Comparison of ENCODE assay signal across 8 cellular contexts in the genomic region with DNA sequence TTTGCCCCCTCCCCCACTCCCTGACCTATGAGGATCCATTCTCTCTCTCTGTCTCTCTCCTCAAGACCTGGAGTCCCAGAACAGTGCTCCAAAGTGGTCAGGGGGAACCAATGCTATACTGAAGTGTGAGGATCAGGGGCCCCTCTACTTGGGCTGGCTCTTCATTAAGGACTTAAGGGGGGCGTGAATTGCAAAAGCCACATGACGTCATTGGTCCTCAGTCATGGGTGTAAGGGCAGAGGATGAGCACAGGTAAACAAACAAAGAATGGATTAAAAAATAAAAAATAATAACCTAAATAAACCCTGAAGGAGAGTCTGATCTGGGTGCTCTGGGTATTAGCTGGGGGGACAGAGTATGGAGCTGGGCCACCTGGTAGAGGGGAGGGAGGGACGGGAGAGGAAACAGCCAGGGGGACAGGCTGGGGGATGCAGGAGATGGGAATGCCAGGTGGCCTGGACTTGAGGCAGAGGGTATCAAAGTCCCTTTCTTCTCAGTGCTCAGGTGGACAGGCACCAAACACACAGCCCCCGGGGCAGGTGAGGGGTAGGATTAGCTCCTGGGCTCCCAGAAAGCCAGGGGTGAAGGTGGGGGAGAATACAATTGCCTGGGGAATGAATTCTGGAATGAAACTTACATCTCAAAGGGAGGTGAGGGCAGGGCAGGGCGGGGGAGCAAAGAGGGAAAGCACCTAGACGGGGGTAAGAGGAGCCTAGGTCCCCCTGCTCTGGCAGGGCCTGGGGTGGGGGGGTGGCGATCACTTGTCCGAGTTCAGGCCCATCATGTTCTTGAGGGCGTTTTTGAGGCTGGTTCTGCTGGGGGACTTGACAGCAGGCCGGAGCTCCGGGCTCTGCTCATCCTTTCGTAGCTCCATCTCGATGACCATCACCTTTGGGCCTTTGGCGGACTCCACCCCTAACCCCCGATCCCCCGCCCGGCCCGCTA. TPM values are rescaled to one million over a fixed set of nuclear protein-coding genes. Genes with fewer than 3 reads are reported as not detected.
DNase-seq lines count a peak whose midpoint lies in the region; ATAC-seq and TF ChIP-seq lines count a peak whose summit lies in the region.

No MANE protein-coding gene starts in this region.

- peak overlapping the region; percentile 95 for H3K27ac ChIP-seq in HL-60 (replicated peaks)
- H3K27ac ChIP-seq in muscle layer of duodenum (ENCODE audit: low read length) = no peak overlapping the region

- H3K4me1 ChIP-seq in muscle layer of duodenum (ENCODE audit: control insufficient read depth in 1 of 2, insufficient read depth in 2 of 2, low read length in 2 of 2) = peaks cover 6 to 12% of the 10 kb centered on the region in 2 donors

- TF ChIP-seq CTCF in AG04449 (IDR thresholded peaks at IDR 0.05; ENCODE audit: insufficient read depth, low read length, missing control alignments) (no peak), HL-60 (IDR thresholded peaks at IDR 0.05; ENCODE audit: insufficient read depth, low read length) (no peak), chondrocyte (IDR thresholded peaks at IDR 0.05) (no peak)

- POLR2A ChIA-PET in AG04449 (lab: Yijun Ruan, JAX) = interaction anchor here (0.5 to 1.5 kb wide), 3 partner anchors 9 to 57 kb away, joined by 3 to 6 read pairs (median 3); partner anchors contain the start of gene SDHC

- no peak overlapping the region for H3K27ac Mint-ChIP-seq in chondrocyte (ENCODE audit: unreplicated experiment)

- H3K36me3 ChIP-seq in muscle layer of duodenum (ENCODE audit: control insufficient read depth in 1 of 2, insufficient read depth in 2 of 2, low read length in 2 of 2) = no peaks in the 10 kb centered on the region

- CTCF ChIA-PET in AG04449 (lab: Yijun Ruan, JAX) = interaction anchor here (0.8 to 3.5 kb wide), 8 partner anchors 9 to 112 kb away, joined by 3 to 21 read pairs (median 5); partner anchors contain the start of genes NDUFS2 and SDHC

- H3K4me1 Mint-ChIP-seq in chondrocyte (ENCODE audit: low read depth) = peaks cover 16% of the 10 kb centered on the region

- no peaks in the 10 kb centered on the region for H3K36me3 Mint-ChIP-seq in chondrocyte (ENCODE audit: low read depth)

- H3K27me3 ChIP-seq in HL-60 (ENCODE audit: insufficient read depth, poor library complexity, severe bottlenecking) (no peaks in the 10 kb centered on the region), muscle layer of duodenum (ENCODE audit: low read depth, low read length) (no peaks in the 10 kb centered on the region)

- H3K27me3 Mint-ChIP-seq in chondrocyte (ENCODE audit: low read depth) = no peaks in the 10 kb centered on the region

- H3K4me3 ChIP-seq in AG04449 (ENCODE audit: low read depth, low read length) = peak overlapping the region; percentile 74
- H3K4me3 ChIP-seq in HL-60 (replicated peaks; ENCODE audit: insufficient read depth, low read length) = peak overlapping the region; percentile 69
- peak overlapping the region; percentile 71 to 87 for H3K4me3 ChIP-seq in muscle layer of duodenum (ENCODE audit: low read depth in 1 of 2, low read length in 2 of 2)

- DNase-seq in AG04449 (ENCODE audit: low read depth, low spot score) (no peak), HL-60 (ENCODE audit: low read depth in 1 of 2, low spot score in 1 of 2) (no peak), chondrocyte (ENCODE audit: low spot score) (no peak), SHP77 (lab: John Stamatoyannopoulos, UW) (no peak), SKM-1 (lab: John Stamatoyannopoulos, UW; ENCODE audit: unreplicated experiment) (no peak), AML-193 (lab: John Stamatoyannopoulos, UW) (no peak)

- H3K4me3 Mint-ChIP-seq in chondrocyte (ENCODE audit: unreplicated experiment) = peak overlapping the region; percentile 68

- no peak for ATAC-seq in GM19452 (IDR thresholded peaks at IDR 0.05; ENCODE audit: unreplicated experiment)

- H3K9me3 ChIP-seq in muscle layer of duodenum (ENCODE audit: control insufficient read depth in 1 of 2, low read length in 2 of 2) = no peaks in the 10 kb centered on the region

- no peaks in the 10 kb centered on the region for H3K9me3 Mint-ChIP-seq in chondrocyte (ENCODE audit: low read depth)

RNA-seq across cellular contexts. Expression of gene MPZ, which starts 4.6 kb away (rescaled TPM):
- 0.31 to 0.45 TPM (median 0.41 TPM) in 3 replicates for total RNA-seq in chondrocyte

RNA-seq across cellular contexts. Expression of gene SDHC, which starts 9.0 kb away (rescaled TPM):
- total RNA-seq in chondrocyte = 128 to 144 TPM (median 131 TPM) in 3 replicates

RNA-seq across cellular contexts. Expression of gene PCP4L1, which starts 46.7 kb away (rescaled TPM):
- 0.23 to 0.35 TPM in 2 of 3 replicates, not detected in the other for total RNA-seq in chondrocyte
